Comparison of ENCODE assay signal across 25 cellular contexts in the genomic region with DNA sequence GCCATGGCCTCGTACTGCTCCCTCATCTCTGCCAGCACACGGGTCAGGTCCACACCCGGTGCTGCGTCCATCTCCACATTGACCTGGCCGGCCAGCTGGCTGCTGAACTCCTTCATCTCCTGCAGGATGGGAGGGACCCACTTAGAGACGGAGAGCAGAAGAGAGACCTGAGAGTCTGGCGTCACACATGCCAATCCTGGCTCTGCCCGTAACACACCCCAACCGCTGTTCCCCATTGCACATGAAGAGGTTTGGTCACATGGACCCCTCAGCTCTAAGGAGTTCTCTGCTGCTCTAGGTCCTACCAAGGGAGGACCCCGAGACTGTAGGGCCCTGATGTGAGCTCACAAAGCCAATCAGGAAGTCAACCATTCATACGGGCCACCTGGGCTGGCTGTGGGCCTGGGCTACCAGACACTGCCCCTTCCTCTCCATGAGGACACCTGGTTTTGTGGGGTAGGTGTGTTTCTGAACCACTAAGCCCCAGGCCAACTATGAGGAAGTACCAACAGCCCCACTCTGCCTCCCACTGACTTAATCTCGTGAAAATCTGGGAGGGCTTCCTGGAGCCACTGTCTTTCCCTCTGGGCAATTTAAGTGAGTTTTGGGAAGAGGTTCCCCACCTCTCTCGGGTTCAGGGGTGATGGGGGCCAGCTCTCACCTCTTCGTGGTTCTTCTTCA. TPM values are rescaled to one million over a fixed set of nuclear protein-coding genes. Genes with fewer than 3 reads are reported as not detected.
"Had no signal": no experiment of that assay in that cellular context is flagged by ENCODE, and none has a peak within 500 bp of the region (broad histone marks: within the 10 kb centered on the region; RNA-seq: fewer than 3 reads in every experiment).

No MANE protein-coding gene starts in this region.

- H3K27ac ChIP-seq: psoas muscle had no signal

- ATAC-seq: activated CD8-positive, alpha-beta memory T cell treated with anti-CD3 and anti-CD28 coated beads, Interleukin-2, amount 10 ng/mL, durations not matched to agents 7 days and 5 days; effector memory CD8-positive, alpha-beta T cell; left lobe of liver; psoas muscle; right cardiac atrium; stimulated activated naive CD8-positive, alpha-beta T cell treated with anti-CD3 and anti-CD28 coated beads, Interleukin-15, Interleukin-2, amounts not matched to agents 100 U/mL and 50 U/mL, for 24 hours; T-cell had no signal

- DNase-seq: activated B cell treated with CpG ODN at 0.5 μM for 24 hours; activated CD4-positive, alpha-beta memory T cell treated with anti-CD3 and anti-CD28 coated beads, Interleukin-2, amount 10 ng/mL, durations not matched to agents 7 days and 5 days; activated CD4-positive, alpha-beta T cell treated with anti-CD3 and anti-CD28 coated beads for 4 hours; activated CD8-positive, alpha-beta memory T cell treated with anti-CD3 and anti-CD28 coated beads, Interleukin-2, amount 10 ng/mL, durations not matched to agents 7 days and 5 days; activated naive CD4-positive, alpha-beta T cell; activated naive CD8-positive, alpha-beta T cell treated with anti-CD3 and anti-CD28 coated beads for 36 hours; amniotic stem cell; caudate nucleus; effector memory CD8-positive, alpha-beta T cell; foreskin melanocyte; glutamatergic neuron; hippocampal formation; islet precursor cell; nephron progenitor cell; psoas muscle; right cardiac atrium; stimulated activated naive CD8-positive, alpha-beta T cell treated with anti-CD3 and anti-CD28 coated beads, Interleukin-15, Interleukin-2, amounts not matched to agents 100 U/mL and 50 U/mL, for 24 hours; T-cell; T-helper 9 cell had no signal

- H3K4me1 ChIP-seq: psoas muscle had no signal

- H3K4me3 ChIP-seq: psoas muscle had no signal

- H3K9me3 ChIP-seq: psoas muscle had no signal

RNA-seq across cellular contexts. Expression of a gene that starts 2.4 kb away (rescaled TPM):
- total RNA-seq: activated B cell treated with CpG ODN at 0.5 μM for 24 hours; activated CD4-positive, alpha-beta memory T cell treated with anti-CD3 and anti-CD28 coated beads, Interleukin-2, amount 10 ng/mL, durations not matched to agents 7 days and 5 days; activated CD8-positive, alpha-beta memory T cell treated with anti-CD3 and anti-CD28 coated beads, Interleukin-2, amount 10 ng/mL, durations not matched to agents 7 days and 5 days; activated naive CD8-positive, alpha-beta T cell treated with anti-CD3 and anti-CD28 coated beads for 36 hours; myocyte; skeletal muscle tissue had no signal

RNA-seq across cellular contexts. Expression of a gene that starts 10.9 kb away (rescaled TPM):
- total RNA-seq: activated B cell treated with CpG ODN at 0.5 μM for 24 hours; activated CD4-positive, alpha-beta memory T cell treated with anti-CD3 and anti-CD28 coated beads, Interleukin-2, amount 10 ng/mL, durations not matched to agents 7 days and 5 days; activated CD8-positive, alpha-beta memory T cell treated with anti-CD3 and anti-CD28 coated beads, Interleukin-2, amount 10 ng/mL, durations not matched to agents 7 days and 5 days; activated naive CD8-positive, alpha-beta T cell treated with anti-CD3 and anti-CD28 coated beads for 36 hours; dermis microvascular lymphatic vessel endothelial cell; left lobe of liver; myocyte; osteoblast; right cardiac atrium; skeletal muscle tissue; T-cell had no signal

RNA-seq across cellular contexts. Expression of a gene that starts 11.8 kb away (rescaled TPM):
- total RNA-seq: activated B cell treated with CpG ODN at 0.5 μM for 24 hours; activated CD4-positive, alpha-beta memory T cell treated with anti-CD3 and anti-CD28 coated beads, Interleukin-2, amount 10 ng/mL, durations not matched to agents 7 days and 5 days; activated CD8-positive, alpha-beta memory T cell treated with anti-CD3 and anti-CD28 coated beads, Interleukin-2, amount 10 ng/mL, durations not matched to agents 7 days and 5 days; activated naive CD8-positive, alpha-beta T cell treated with anti-CD3 and anti-CD28 coated beads for 36 hours; myocyte; skeletal muscle tissue had no signal

RNA-seq across cellular contexts. Expression of a gene that starts 26.6 kb away (rescaled TPM):
- total RNA-seq: activated B cell treated with CpG ODN at 0.5 μM for 24 hours; activated CD4-positive, alpha-beta memory T cell treated with anti-CD3 and anti-CD28 coated beads, Interleukin-2, amount 10 ng/mL, durations not matched to agents 7 days and 5 days; activated CD8-positive, alpha-beta memory T cell treated with anti-CD3 and anti-CD28 coated beads, Interleukin-2, amount 10 ng/mL, durations not matched to agents 7 days and 5 days; activated naive CD8-positive, alpha-beta T cell treated with anti-CD3 and anti-CD28 coated beads for 36 hours; dermis microvascular lymphatic vessel endothelial cell; left lobe of liver; myocyte; psoas muscle; right cardiac atrium; skeletal muscle tissue; T-cell; urinary bladder had no signal

RNA-seq across cellular contexts. Expression of a gene that starts 35.3 kb away (rescaled TPM):
- total RNA-seq: activated B cell treated with CpG ODN at 0.5 μM for 24 hours; activated CD4-positive, alpha-beta memory T cell treated with anti-CD3 and anti-CD28 coated beads, Interleukin-2, amount 10 ng/mL, durations not matched to agents 7 days and 5 days; activated CD8-positive, alpha-beta memory T cell treated with anti-CD3 and anti-CD28 coated beads, Interleukin-2, amount 10 ng/mL, durations not matched to agents 7 days and 5 days; activated naive CD8-positive, alpha-beta T cell treated with anti-CD3 and anti-CD28 coated beads for 36 hours; dermis microvascular lymphatic vessel endothelial cell; left lobe of liver; myocyte; osteoblast; psoas muscle; right cardiac atrium; skeletal muscle tissue; T-cell; urinary bladder had no signal
